20 cellular contexts compared by ENCODE assay signal in the genomic region with DNA sequence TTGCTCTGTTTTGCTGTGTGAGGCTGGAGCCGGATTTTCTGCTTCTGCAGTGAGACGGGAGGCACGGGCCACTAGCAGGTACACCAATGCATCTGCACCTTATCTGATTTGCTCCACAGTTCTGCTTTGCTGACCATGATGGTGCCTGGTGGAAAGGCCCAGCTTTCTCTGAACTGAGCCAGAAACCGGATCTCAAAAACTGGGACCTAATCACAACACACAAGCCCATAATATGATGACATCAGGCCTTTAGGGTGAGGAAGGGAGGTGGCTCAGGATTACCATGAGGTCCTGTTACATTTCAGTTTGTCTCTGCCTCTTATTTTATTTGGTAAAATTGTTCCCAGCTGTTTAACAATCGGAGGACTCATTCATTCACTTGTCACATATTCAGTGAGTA. TPM values are rescaled to one million over a fixed set of nuclear protein-coding genes. Genes with fewer than 3 reads are reported as not detected.
DNase-seq lines count a peak whose midpoint lies in the region; ATAC-seq and TF ChIP-seq lines count a peak whose summit lies in the region.
"Had no signal": no experiment of that assay in that cellular context is flagged by ENCODE, and none has a peak within 500 bp of the region (broad histone marks: within the 10 kb centered on the region; RNA-seq: fewer than 3 reads in every experiment).

No MANE protein-coding gene starts in this region.

- H3K4me2 ChIP-seq in SK-N-SH (no peak overlapping the region), osteoblast (ENCODE audit: insufficient read depth, low read length) (no peak overlapping the region)
- H3K4me2 ChIP-seq: BLaER1, KMS-11 had no signal

- POLR2A ChIA-PET in SK-N-SH (lab: Yijun Ruan, JAX): interaction anchor here (1.6 kb wide), 1 partner anchor 19 kb away, joined by 5 read pairs; no protein-coding TSS in a partner anchor

- H4K20me1 ChIP-seq in SK-N-SH (ENCODE audit: insufficient read depth): no peaks in the 10 kb centered on the region
- no peaks in the 10 kb centered on the region for H4K20me1 ChIP-seq in osteoblast (ENCODE audit: insufficient read depth, low read length)
- H4K20me1 ChIP-seq: BLaER1 had no signal

- ATAC-seq in GM18511 (IDR thresholded peaks at IDR 0.05; ENCODE audit: unreplicated experiment) (no peak), HG03432 (IDR thresholded peaks at IDR 0.05; ENCODE audit: unreplicated experiment) (no peak)

- H3K79me2 ChIP-seq in SK-N-SH (ENCODE audit: insufficient read depth) (no peaks in the 10 kb centered on the region), osteoblast (ENCODE audit: insufficient read depth, low read length) (no peaks in the 10 kb centered on the region)

- no peaks in the 10 kb centered on the region for H3K27me3 ChIP-seq in BE2C
- no peaks in the 10 kb centered on the region for H3K27me3 ChIP-seq in SK-N-SH (ENCODE audit: insufficient read depth)
- H3K27me3 ChIP-seq in osteoblast (ENCODE audit: insufficient read depth, low read length): no peaks in the 10 kb centered on the region
- H3K27me3 ChIP-seq: BLaER1 had no signal

- CTCF ChIA-PET in SK-N-SH (lab: Yijun Ruan, JAX): interaction anchor here (1.4 to 13.5 kb wide), 7 partner anchors 9 to 77 kb away, joined by 4 to 154 read pairs (median 11); no protein-coding TSS in a partner anchor

- TF ChIP-seq CTCF in BE2C (IDR thresholded peaks at IDR 0.05; ENCODE audit: low read depth, low read length) (no peak), SK-N-SH (IDR thresholded peaks at IDR 0.05) (no peak), osteoblast (IDR thresholded peaks at IDR 0.05; ENCODE audit: extremely low read depth, low read depth, low read length) (no peak)

- no peak for TF ChIP-seq RAD21 in SK-N-SH (IDR thresholded peaks at IDR 0.05; ENCODE audit: low read length)

- no peak overlapping the region for H2AFZ ChIP-seq in SK-N-SH (ENCODE audit: low read depth)
- peak overlapping the region; percentile 63 for H2AFZ ChIP-seq in osteoblast (ENCODE audit: low read length)

- H3K27ac ChIP-seq in SK-N-SH (ENCODE audit: low read depth in 2 of 2, low read length in 1 of 2) (peak overlapping the region in 1 of 2 experiments; percentile 80; a peak in 2 of 4 replicates), osteoblast (ENCODE audit: low read depth, low read length) (no peak overlapping the region)
- H3K27ac ChIP-seq: BLaER1, KMS-11 had no signal

- H3K9ac ChIP-seq in SK-N-SH: no peak overlapping the region
- H3K9ac ChIP-seq: BLaER1, KMS-11 had no signal

- H3F3A ChIP-seq in SK-N-SH (replicated peaks; ENCODE audit: insufficient read depth): peaks cover 11% of the 10 kb centered on the region

- H3K36me3 ChIP-seq in BE2C (no peaks in the 10 kb centered on the region), SK-N-SH (replicated peaks in 1 of 2; ENCODE audit: control insufficient read depth in 1 of 2, insufficient read depth in 2 of 2, low read length in 1 of 2) (no peaks in the 10 kb centered on the region), osteoblast (ENCODE audit: insufficient read depth, low read length) (no peaks in the 10 kb centered on the region)
- H3K36me3 ChIP-seq: BLaER1 had no signal

- no peak overlapping the region for H3K4me3 ChIP-seq in BE2C (ENCODE audit: low read depth, low read length)
- H3K4me3 ChIP-seq in SK-N-SH (ENCODE audit: low read depth in 2 of 2, low read length in 1 of 2): no peak overlapping the region
- no peak overlapping the region for H3K4me3 ChIP-seq in osteoblast (ENCODE audit: insufficient read depth, low read length)
- H3K4me3 ChIP-seq: BLaER1 had no signal

- H3K9me2 ChIP-seq in SK-N-SH: no peaks in the 10 kb centered on the region

- H3K9me3 ChIP-seq in BE2C (no peaks in the 10 kb centered on the region), SK-N-SH (no peaks in the 10 kb centered on the region), osteoblast (ENCODE audit: low read depth, low read length) (no peaks in the 10 kb centered on the region)
- H3K9me3 ChIP-seq: BLaER1 had no signal

- H3K4me1 ChIP-seq in BE2C: peaks cover 16% of the 10 kb centered on the region
- H3K4me1 ChIP-seq in SK-N-SH (ENCODE audit: control insufficient read depth in 1 of 2, insufficient read depth in 2 of 2, low read depth in 1 of 2, low read length in 1 of 2): peaks cover 6 to 33% of the 10 kb centered on the region in 2 experiments; a peak in 3 of 4 replicates
- H3K4me1 ChIP-seq in osteoblast (ENCODE audit: insufficient read depth, low read length): peaks cover 7% of the 10 kb centered on the region

- WGBS in SK-N-SH (ENCODE audit: low lambda C conversion rate): 69% methylated on average over 5 of the region's 5 CpGs

- peak in 1 of 2 experiments; percentile 61; a peak in 1 of 4 replicates for TF ChIP-seq EP300 in SK-N-SH (IDR thresholded peaks at IDR 0.05; ENCODE audit: borderline replicate concordance in 1 of 2, low read depth in 1 of 2, low read length in 1 of 2)

- DNase-seq in BE2C: peak; percentile 81
- peak; percentile 69 for DNase-seq in SK-N-SH
- peak; percentile 82 for DNase-seq in islet precursor cell
- no peak for DNase-seq in osteoblast (ENCODE audit: insufficient read length, low spot score, missing footprints)
- DNase-seq in activated naive CD4-positive, alpha-beta T cell treated with anti-CD3 and anti-CD28 coated beads, Interleukin-2, amount 50 U/mL, for 16 hours: no peak
- no peak for DNase-seq in effector CD8-positive, alpha-beta T cell (lab: John Stamatoyannopoulos, UW)
- DNase-seq: CD4-positive, alpha-beta memory T cell; DMS53; MV-4-11; NCI-H1417; NCI-H187; NCI-H2227 treated with DMSO at 0.1 percent for 48 hours; NCI-H510A treated with DMSO at 0.1 percent for 48 hours; NCI-H774; OCI-M1; SIG-M5 had no signal

TF ChIP-seq in SK-N-SH, 30 proteins besides CTCF, POLR2A, EP300 and RAD21:
- peak; percentile 67; the same call in 1 of the 2 replicates for TF ChIP-seq RCOR1 (IDR thresholded peaks at IDR 0.05; ENCODE audit: low read length)
- TF ChIP-seq CHD2 (IDR thresholded peaks at IDR 0.05; ENCODE audit: low read length, partially characterized antibody): peak; percentile 61
- TF ChIP-seq SIN3A (IDR thresholded peaks at IDR 0.05; ENCODE audit: borderline replicate concordance, low read depth, low read length): no peak
- TF ChIP-seq GATA2 (CRISPR knock-in tag; IDR thresholded peaks at IDR 0.05): peak; percentile 97
- 0 out of 2 replicates have a peak, but pooled peaks have one; percentile 30 for TF ChIP-seq MXI1 (IDR thresholded peaks at IDR 0.05; ENCODE audit: low read depth, low read length)
- TF ChIP-seq TCF12 (IDR thresholded peaks at IDR 0.05): no peak
- TF ChIP-seq, protein P1, sequence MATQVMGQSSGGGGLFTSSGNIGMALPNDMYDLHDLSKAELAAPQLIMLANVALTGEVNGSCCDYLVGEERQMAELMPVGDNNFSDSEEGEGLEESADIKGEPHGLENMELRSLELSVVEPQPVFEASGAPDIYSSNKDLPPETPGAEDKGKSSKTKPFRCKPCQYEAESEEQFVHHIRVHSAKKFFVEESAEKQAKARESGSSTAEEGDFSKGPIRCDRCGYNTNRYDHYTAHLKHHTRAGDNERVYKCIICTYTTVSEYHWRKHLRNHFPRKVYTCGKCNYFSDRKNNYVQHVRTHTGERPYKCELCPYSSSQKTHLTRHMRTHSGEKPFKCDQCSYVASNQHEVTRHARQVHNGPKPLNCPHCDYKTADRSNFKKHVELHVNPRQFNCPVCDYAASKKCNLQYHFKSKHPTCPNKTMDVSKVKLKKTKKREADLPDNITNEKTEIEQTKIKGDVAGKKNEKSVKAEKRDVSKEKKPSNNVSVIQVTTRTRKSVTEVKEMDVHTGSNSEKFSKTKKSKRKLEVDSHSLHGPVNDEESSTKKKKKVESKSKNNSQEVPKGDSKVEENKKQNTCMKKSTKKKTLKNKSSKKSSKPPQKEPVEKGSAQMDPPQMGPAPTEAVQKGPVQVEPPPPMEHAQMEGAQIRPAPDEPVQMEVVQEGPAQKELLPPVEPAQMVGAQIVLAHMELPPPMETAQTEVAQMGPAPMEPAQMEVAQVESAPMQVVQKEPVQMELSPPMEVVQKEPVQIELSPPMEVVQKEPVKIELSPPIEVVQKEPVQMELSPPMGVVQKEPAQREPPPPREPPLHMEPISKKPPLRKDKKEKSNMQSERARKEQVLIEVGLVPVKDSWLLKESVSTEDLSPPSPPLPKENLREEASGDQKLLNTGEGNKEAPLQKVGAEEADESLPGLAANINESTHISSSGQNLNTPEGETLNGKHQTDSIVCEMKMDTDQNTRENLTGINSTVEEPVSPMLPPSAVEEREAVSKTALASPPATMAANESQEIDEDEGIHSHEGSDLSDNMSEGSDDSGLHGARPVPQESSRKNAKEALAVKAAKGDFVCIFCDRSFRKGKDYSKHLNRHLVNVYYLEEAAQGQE (IDR thresholded peaks at IDR 0.05; ENCODE audit: low read depth, low read length): no peak
- peak; percentile 74; the same call in 1 of the 2 replicates for TF ChIP-seq FOXJ3 (CRISPR knock-in tag; IDR thresholded peaks at IDR 0.05)

RNA-seq across cellular contexts. Expression of a gene that starts 49.8 kb away (rescaled TPM):
- 1.6 TPM for polyA plus RNA-seq in BE2C (2012; ENCODE audit: insufficient read depth, insufficient read length, low read depth)
- polyA plus RNA-seq in SK-N-SH (2012; rRNA removed): 5.3 and 5.9 TPM in 2 replicates
- 5.6 and 6.3 TPM in 2 replicates for polyA plus RNA-seq in SK-N-SH (2012; cell fraction: cytosol; rRNA removed)
- polyA plus RNA-seq in SK-N-SH (2012; cell fraction: nucleus; rRNA removed): 5.4 and 5.6 TPM in 2 replicates
- total RNA-seq in osteoblast: 2.9 and 4.3 TPM in 2 replicates
- total RNA-seq: CD4-positive, alpha-beta memory T cell had no signal
- polyA plus RNA-seq: CD4-positive, alpha-beta memory T cell had no signal

Comparison
In these comparisons a context has a peak if more than half of its experiments do, and no peak if none do; other contexts are left out.
1. DNase-seq: peak in BE2C (single experiment), SK-N-SH (single experiment) and islet precursor cell (single experiment); none in osteoblast (single experiment), activated naive CD4-positive, alpha-beta T cell treated with anti-CD3 and anti-CD28 coated beads, Interleukin-2, amount 50 U/mL, for 16 hours (single experiment) and effector CD8-positive, alpha-beta T cell (single experiment).